Comparison of ENCODE assay signal across 1 cellular context in the genomic region with DNA sequence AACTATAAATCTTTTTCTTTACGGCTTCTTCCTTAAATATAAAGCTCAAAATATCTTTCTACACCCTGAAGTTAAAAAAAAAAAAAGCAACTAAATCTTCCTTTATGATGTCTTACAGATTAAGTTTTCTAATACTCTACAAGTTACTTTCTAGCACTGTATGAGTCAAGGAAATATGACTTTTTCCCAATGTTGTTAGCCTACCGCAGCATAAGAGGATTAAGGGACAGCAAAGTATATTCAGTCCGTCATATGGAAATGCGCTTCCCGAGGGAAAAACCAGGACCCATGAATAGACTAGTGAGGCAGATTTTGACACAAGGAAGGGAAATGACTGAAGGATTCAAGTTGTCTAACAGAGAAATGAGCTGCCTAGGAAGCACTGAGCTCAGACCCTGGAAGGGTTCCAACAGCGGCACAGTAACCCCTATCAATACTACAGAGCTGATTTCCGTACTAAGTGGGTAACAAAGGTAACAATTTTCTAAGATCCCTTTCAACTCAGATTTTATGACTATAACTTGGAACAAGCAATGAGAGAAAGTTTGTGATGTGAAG.
TF ChIP-seq lines count a peak whose summit lies in the region.

No MANE protein-coding gene starts in this region.

TF ChIP-seq in WTC11, 78 proteins besides CTCF, POLR2A, EP300 and RAD21 (continued from another document):
- TF ChIP-seq ARID4B (CRISPR knock-in tag; IDR thresholded peaks at IDR 0.05; ENCODE audit: borderline replicate concordance) = no peak
- no peak for TF ChIP-seq ZBTB21 (CRISPR knock-in tag; IDR thresholded peaks at IDR 0.05; ENCODE audit: borderline replicate concordance)
- TF ChIP-seq, protein P1, sequence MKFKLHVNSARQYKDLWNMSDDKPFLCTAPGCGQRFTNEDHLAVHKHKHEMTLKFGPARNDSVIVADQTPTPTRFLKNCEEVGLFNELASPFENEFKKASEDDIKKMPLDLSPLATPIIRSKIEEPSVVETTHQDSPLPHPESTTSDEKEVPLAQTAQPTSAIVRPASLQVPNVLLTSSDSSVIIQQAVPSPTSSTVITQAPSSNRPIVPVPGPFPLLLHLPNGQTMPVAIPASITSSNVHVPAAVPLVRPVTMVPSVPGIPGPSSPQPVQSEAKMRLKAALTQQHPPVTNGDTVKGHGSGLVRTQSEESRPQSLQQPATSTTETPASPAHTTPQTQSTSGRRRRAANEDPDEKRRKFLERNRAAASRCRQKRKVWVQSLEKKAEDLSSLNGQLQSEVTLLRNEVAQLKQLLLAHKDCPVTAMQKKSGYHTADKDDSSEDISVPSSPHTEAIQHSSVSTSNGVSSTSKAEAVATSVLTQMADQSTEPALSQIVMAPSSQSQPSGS (CRISPR knock-in tag; IDR thresholded peaks at IDR 0.05; ENCODE audit: borderline replicate concordance, low read depth) = no peak
